2 cellular contexts compared by ENCODE assay signal in genomic region chr19:17719730-17720486, GRCh38.
TF ChIP-seq lines count a peak whose summit lies in the region.

No MANE protein-coding gene starts in this region.

TF ChIP-seq in HCT116, 20 proteins besides CTCF, POLR2A, EP300 and RAD21:
- TF ChIP-seq POLR2AphosphoS5 (IDR thresholded peaks at IDR 0.05; ENCODE audit: low read depth, low read length) (no peak), YY1 (IDR thresholded peaks at IDR 0.05; ENCODE audit: extremely low read depth, insufficient replicate concordance, low read depth, low read length) (no peak), CEBPB (IDR thresholded peaks at IDR 0.05; ENCODE audit: low read depth) (no peak), ZNF274 (IDR thresholded peaks at IDR 0.05; ENCODE audit: low read depth, low read length) (no peak), ZFX (IDR thresholded peaks at IDR 0.05) (peak; percentile 62; the same call in 1 of the 2 replicates), EGR1 (IDR thresholded peaks at IDR 0.05; ENCODE audit: low read depth) (peak; percentile 61), FOSL1 (IDR thresholded peaks at IDR 0.05; ENCODE audit: low read depth) (no peak), JUND (IDR thresholded peaks at IDR 0.05) (no peak), SIN3A (IDR thresholded peaks at IDR 0.05; ENCODE audit: low read depth) (no peak)

TF ChIP-seq in K562, 482 proteins besides CTCF, POLR2A, EP300 and RAD21:
- TF ChIP-seq EGR1 (conservative IDR thresholded peaks at IDR 0.05) (peak; percentile 38; the same call in 1 of the 2 replicates), MLX (CRISPR knock-in tag; conservative IDR thresholded peaks at IDR 0.05) (no peak), CREB1 (IDR thresholded peaks at IDR 0.05) (no peak), CREB1 (CRISPR knock-in tag; IDR thresholded peaks at IDR 0.05) (no peak), ZNF277 (CRISPR knock-in tag; IDR thresholded peaks at IDR 0.05; ENCODE audit: borderline replicate concordance) (no peak), RB1 (IDR thresholded peaks at IDR 0.05; ENCODE audit: low read depth) (peak; percentile 17; the same call in 1 of the 2 replicates), HNRNPL (IDR thresholded peaks at IDR 0.05; ENCODE audit: low read depth, low read length) (peak; percentile 59; the same call in 1 of the 2 replicates), ZEB2 (IDR thresholded peaks at IDR 0.05) (peak; percentile 54; the same call in 1 of the 2 replicates), JUN (IDR thresholded peaks at IDR 0.05; ENCODE audit: borderline replicate concordance, low read depth, low read length) (no peak), JUN (CRISPR knock-in tag; IDR thresholded peaks at IDR 0.05; ENCODE audit: borderline replicate concordance) (0 out of 2 replicates have a peak, but pooled peaks have one; percentile 34), ETV6 (IDR thresholded peaks at IDR 0.05; ENCODE audit: borderline replicate concordance in 1 of 2, low read depth in 2 of 2, low read length in 1 of 2) (no peak), ETV6 (CRISPR knock-in tag; IDR thresholded peaks at IDR 0.05; ENCODE audit: borderline replicate concordance) (no peak), ID3 (CRISPR knock-in tag; IDR thresholded peaks at IDR 0.05) (no peak), ID3 (tag; IDR thresholded peaks at IDR 0.05) (no peak), SMAD3 (CRISPR knock-in tag; conservative IDR thresholded peaks at IDR 0.05) (no peak), MAZ (CRISPR knock-in tag; conservative IDR thresholded peaks at IDR 0.05 in 1 of 2, IDR thresholded peaks at IDR 0.05 in 1 of 2) (0 out of 4 replicates have a peak, but pooled peaks of 1 of the 2 experiments have one; percentile 21), ATF2 (CRISPR knock-in tag; IDR thresholded peaks at IDR 0.05) (no peak), ZNF766 (CRISPR knock-in tag; conservative IDR thresholded peaks at IDR 0.05) (no peak), ZBTB7A (IDR thresholded peaks at IDR 0.05; ENCODE audit: borderline replicate concordance, control insufficient read depth, low read depth, low read length) (0 out of 2 replicates have a peak, but pooled peaks have one; percentile 24), SMARCA4 (IDR thresholded peaks at IDR 0.05) (0 out of 2 replicates have a peak, but pooled peaks have one; percentile 16), ZC3H11A (IDR thresholded peaks at IDR 0.05; ENCODE audit: low read depth, low read length) (no peak), JUND (IDR thresholded peaks at IDR 0.05; ENCODE audit: borderline replicate concordance, low read depth, low read length) (peak; percentile 34; the same call in 1 of the 2 replicates), JUND (tag; IDR thresholded peaks at IDR 0.05; ENCODE audit: borderline replicate concordance, low read depth, low read length) (no peak), TAL1 (IDR thresholded peaks at IDR 0.05) (no peak), NR2C2 (CRISPR knock-in tag; IDR thresholded peaks at IDR 0.05) (no peak), NR2C2 (tag; IDR thresholded peaks at IDR 0.05) (no peak)
- TF ChIP-seq, protein P1, sequence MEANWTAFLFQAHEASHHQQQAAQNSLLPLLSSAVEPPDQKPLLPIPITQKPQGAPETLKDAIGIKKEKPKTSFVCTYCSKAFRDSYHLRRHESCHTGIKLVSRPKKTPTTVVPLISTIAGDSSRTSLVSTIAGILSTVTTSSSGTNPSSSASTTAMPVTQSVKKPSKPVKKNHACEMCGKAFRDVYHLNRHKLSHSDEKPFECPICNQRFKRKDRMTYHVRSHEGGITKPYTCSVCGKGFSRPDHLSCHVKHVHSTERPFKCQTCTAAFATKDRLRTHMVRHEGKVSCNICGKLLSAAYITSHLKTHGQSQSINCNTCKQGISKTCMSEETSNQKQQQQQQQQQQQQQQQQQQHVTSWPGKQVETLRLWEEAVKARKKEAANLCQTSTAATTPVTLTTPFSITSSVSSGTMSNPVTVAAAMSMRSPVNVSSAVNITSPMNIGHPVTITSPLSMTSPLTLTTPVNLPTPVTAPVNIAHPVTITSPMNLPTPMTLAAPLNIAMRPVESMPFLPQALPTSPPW (CRISPR knock-in tag; IDR thresholded peaks at IDR 0.05): peak; percentile 53
- TF ChIP-seq, protein P2, sequence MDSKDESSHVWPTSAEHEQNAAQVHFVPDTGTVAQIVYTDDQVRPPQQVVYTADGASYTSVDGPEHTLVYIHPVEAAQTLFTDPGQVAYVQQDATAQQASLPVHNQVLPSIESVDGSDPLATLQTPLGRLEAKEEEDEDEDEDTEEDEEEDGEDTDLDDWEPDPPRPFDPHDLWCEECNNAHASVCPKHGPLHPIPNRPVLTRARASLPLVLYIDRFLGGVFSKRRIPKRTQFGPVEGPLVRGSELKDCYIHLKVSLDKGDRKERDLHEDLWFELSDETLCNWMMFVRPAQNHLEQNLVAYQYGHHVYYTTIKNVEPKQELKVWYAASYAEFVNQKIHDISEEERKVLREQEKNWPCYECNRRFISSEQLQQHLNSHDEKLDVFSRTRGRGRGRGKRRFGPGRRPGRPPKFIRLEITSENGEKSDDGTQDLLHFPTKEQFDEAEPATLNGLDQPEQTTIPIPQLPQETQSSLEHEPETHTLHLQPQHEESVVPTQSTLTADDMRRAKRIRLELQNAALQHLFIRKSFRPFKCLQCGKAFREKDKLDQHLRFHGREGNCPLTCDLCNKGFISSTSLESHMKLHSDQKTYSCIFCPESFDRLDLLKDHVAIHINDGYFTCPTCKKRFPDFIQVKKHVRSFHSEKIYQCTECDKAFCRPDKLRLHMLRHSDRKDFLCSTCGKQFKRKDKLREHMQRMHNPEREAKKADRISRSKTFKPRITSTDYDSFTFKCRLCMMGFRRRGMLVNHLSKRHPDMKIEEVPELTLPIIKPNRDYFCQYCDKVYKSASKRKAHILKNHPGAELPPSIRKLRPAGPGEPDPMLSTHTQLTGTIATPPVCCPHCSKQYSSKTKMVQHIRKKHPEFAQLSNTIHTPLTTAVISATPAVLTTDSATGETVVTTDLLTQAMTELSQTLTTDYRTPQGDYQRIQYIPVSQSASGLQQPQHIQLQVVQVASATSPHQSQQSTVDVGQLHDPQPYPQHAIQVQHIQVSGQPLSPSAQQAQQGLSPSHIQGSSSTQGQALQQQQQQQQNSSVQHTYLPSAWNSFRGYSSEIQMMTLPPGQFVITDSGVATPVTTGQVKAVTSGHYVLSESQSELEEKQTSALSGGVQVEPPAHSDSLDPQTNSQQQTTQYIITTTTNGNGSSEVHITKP (IDR thresholded peaks at IDR 0.05; ENCODE audit: partially characterized antibody): no peak
- TF ChIP-seq, protein P3, sequence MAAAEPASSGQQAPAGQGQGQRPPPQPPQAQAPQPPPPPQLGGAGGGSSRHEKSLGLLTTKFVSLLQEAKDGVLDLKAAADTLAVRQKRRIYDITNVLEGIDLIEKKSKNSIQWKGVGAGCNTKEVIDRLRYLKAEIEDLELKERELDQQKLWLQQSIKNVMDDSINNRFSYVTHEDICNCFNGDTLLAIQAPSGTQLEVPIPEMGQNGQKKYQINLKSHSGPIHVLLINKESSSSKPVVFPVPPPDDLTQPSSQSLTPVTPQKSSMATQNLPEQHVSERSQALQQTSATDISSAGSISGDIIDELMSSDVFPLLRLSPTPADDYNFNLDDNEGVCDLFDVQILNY (CRISPR knock-in tag; IDR thresholded peaks at IDR 0.05): no peak
